ENCODE assay signal across 10 cellular contexts in the genomic region with DNA sequence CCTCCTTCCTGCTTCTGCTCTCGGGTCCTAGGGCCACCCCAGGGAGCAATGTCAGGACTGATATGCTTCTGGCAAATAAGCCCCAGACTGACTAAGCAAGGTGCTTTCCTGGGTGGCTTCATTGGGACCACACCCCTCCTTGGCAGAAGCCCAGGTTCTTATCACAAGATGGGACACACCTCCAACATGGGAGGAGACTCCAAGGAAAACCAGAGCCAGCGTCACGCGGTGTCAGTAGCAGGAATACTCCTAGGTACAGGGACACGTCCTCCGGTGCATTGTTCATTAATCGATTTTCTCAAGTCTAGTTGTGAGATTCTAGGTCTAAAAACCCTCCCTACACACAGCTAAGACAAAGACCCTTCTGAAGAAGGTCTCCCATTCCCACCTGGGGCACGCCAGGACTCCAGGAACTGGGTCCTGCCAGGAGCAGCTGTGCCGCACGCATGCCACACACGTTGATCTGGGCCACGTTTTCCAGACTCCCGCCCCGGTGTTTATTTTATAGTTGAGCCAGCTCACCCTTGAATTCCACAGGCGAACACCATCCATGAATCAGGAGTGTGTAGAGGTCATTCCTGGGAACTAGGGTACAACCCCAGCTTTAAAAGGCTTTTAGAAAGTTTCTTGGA. TPM values are rescaled to one million over a fixed set of nuclear protein-coding genes. Genes with fewer than 3 reads are reported as not detected.
DNase-seq lines count a peak whose midpoint lies in the region; ATAC-seq and TF ChIP-seq lines count a peak whose summit lies in the region.
"Had no signal": no experiment of that assay in that cellular context is flagged by ENCODE, and none has a peak within 500 bp of the region (broad histone marks: within the 10 kb centered on the region; RNA-seq: fewer than 3 reads in every experiment).

No MANE protein-coding gene starts in this region.

- CTCF ChIA-PET in SK-N-SH (lab: Yijun Ruan, JAX): interaction anchor here (0.9 to 1.0 kb wide), 2 partner anchors 8 to 31 kb away, joined by 3 read pairs; a partner anchor contains a TSS

- TF ChIP-seq EP300 in SK-N-SH (IDR thresholded peaks at IDR 0.05; ENCODE audit: borderline replicate concordance in 1 of 2, low read depth in 1 of 2, low read length in 1 of 2): no peak

- H3K9me2 ChIP-seq in SK-N-SH (no peaks in the 10 kb centered on the region), Karpas-422 (replicated peaks; ENCODE audit: insufficient read depth, low read length) (no peaks in the 10 kb centered on the region)

- H3K9ac ChIP-seq in SK-N-SH (no peak overlapping the region), Karpas-422 (ENCODE audit: low read length) (no peak overlapping the region)
- H3K9ac ChIP-seq: KMS-11 had no signal

- H3K4me2 ChIP-seq in SK-N-SH (no peak overlapping the region), Karpas-422 (ENCODE audit: low read depth, low read length, poor library complexity, severe bottlenecking) (no peak overlapping the region)
- H3K4me2 ChIP-seq: KMS-11 had no signal

- no peaks in the 10 kb centered on the region for H3F3A ChIP-seq in SK-N-SH (replicated peaks; ENCODE audit: insufficient read depth)

- H3K27me3 ChIP-seq in esophagus (ENCODE audit: control insufficient read depth in 1 of 2, insufficient read depth in 2 of 2, low read length in 2 of 2) (no peaks in the 10 kb centered on the region), SK-N-SH (ENCODE audit: insufficient read depth) (no peaks in the 10 kb centered on the region), Karpas-422 (ENCODE audit: low read length) (no peaks in the 10 kb centered on the region)

- H3K36me3 ChIP-seq in esophagus (ENCODE audit: control insufficient read depth in 2 of 2, insufficient read depth in 2 of 2, low read length in 1 of 2) (peaks cover 0 to 3% of the 10 kb centered on the region in 2 donors), SK-N-SH (replicated peaks in 1 of 2; ENCODE audit: control insufficient read depth in 1 of 2, insufficient read depth in 2 of 2, low read length in 1 of 2) (no peaks in the 10 kb centered on the region), Karpas-422 (ENCODE audit: insufficient read depth, low read length) (no peaks in the 10 kb centered on the region)

- H4K20me1 ChIP-seq in SK-N-SH (ENCODE audit: insufficient read depth): no peaks in the 10 kb centered on the region
- no peaks in the 10 kb centered on the region for H4K20me1 ChIP-seq in Karpas-422 (ENCODE audit: insufficient read depth, low read depth, low read length)

- no peak for TF ChIP-seq CTCF in SK-N-SH (IDR thresholded peaks at IDR 0.05)

- H3K4me1 ChIP-seq in esophagus (ENCODE audit: control insufficient read depth in 2 of 2, insufficient read depth in 2 of 2, low read length in 1 of 2) (peaks cover 2 to 4% of the 10 kb centered on the region in 2 donors), SK-N-SH (ENCODE audit: control insufficient read depth in 1 of 2, insufficient read depth in 2 of 2, low read depth in 1 of 2, low read length in 1 of 2) (peaks cover 0 to 3% of the 10 kb centered on the region in 2 experiments; a peak in 1 of 4 replicates), Karpas-422 (ENCODE audit: low read length) (no peaks in the 10 kb centered on the region)

- no peak for TF ChIP-seq RAD21 in SK-N-SH (IDR thresholded peaks at IDR 0.05; ENCODE audit: low read length)

- POLR2A ChIA-PET in SK-N-SH (lab: Yijun Ruan, JAX): no interaction called here

- intact Hi-C loops in sciatic nerve (cut with DNase I): no loop called here

- in situ Hi-C loops in G401 (cut with HindIII; ENCODE audit: low sequenced_read_pairs): loop anchor here (5.0 kb wide), 1 partner anchor 91 kb away; no protein-coding TSS in a partner anchor

- peak; percentile 90 for DNase-seq in ELR (ENCODE audit: low read depth)
- DNase-seq in NCI-H460 (ENCODE audit: extremely low read depth, low read depth): peak; percentile 94
- DNase-seq in sciatic nerve (ENCODE audit: low spot score): peak; percentile 71
- no peak for DNase-seq in stimulated activated CD4-positive, alpha-beta T cell treated with anti-CD3 and anti-CD28 coated beads, Interleukin-4, amount 100 ng/mL, for 4 hours
- DNase-seq in SK-N-SH: no peak
- DNase-seq in Karpas-422: no peak
- no peak for DNase-seq in G401 (ENCODE audit: low spot score)

- no peak overlapping the region for H2AFZ ChIP-seq in SK-N-SH (ENCODE audit: low read depth)
- H2AFZ ChIP-seq in Karpas-422 (ENCODE audit: low read length): no peak overlapping the region

- H3K27ac ChIP-seq in esophagus (ENCODE audit: low read depth in 2 of 2, low read length in 1 of 2) (peak overlapping the region; percentile 81 to 83), SK-N-SH (ENCODE audit: low read depth in 2 of 2, low read length in 1 of 2) (no peak overlapping the region), Karpas-422 (ENCODE audit: low read length) (no peak overlapping the region)
- H3K27ac ChIP-seq: KMS-11 had no signal

- H3K4me3 ChIP-seq in esophagus (ENCODE audit: low read depth in 1 of 2, low read length in 2 of 2): no peak overlapping the region
- H3K4me3 ChIP-seq in SK-N-SH (ENCODE audit: low read depth in 2 of 2, low read length in 1 of 2): no peak overlapping the region
- no peak overlapping the region for H3K4me3 ChIP-seq in Karpas-422 (ENCODE audit: low read length)

- no peaks in the 10 kb centered on the region for H3K9me3 ChIP-seq in esophagus (ENCODE audit: control insufficient read depth in 2 of 2, insufficient read depth in 1 of 2, low read depth in 1 of 2, low read length in 1 of 2)
- H3K9me3 ChIP-seq in SK-N-SH: no peaks in the 10 kb centered on the region
- H3K9me3 ChIP-seq in Karpas-422 (ENCODE audit: low read length): no peaks in the 10 kb centered on the region

- H3K79me2 ChIP-seq in SK-N-SH (ENCODE audit: insufficient read depth) (no peaks in the 10 kb centered on the region), Karpas-422 (ENCODE audit: low read length) (no peaks in the 10 kb centered on the region)

- 30 to 31% methylated on average over 15 of the region's 15 CpGs for WGBS in esophagus, 2 donors
- 67% methylated on average over 15 of the region's 15 CpGs for WGBS in SK-N-SH (ENCODE audit: low lambda C conversion rate)

- ATAC-seq in sciatic nerve: peak; percentile 63

TF ChIP-seq in SK-N-SH, 30 proteins besides CTCF, POLR2A, EP300 and RAD21 (continues in another document):
- TF ChIP-seq, protein P1, sequence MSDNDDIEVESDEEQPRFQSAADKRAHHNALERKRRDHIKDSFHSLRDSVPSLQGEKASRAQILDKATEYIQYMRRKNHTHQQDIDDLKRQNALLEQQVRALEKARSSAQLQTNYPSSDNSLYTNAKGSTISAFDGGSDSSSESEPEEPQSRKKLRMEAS (IDR thresholded peaks at IDR 0.05; ENCODE audit: low read depth): no peak
- TF ChIP-seq, protein P2, sequence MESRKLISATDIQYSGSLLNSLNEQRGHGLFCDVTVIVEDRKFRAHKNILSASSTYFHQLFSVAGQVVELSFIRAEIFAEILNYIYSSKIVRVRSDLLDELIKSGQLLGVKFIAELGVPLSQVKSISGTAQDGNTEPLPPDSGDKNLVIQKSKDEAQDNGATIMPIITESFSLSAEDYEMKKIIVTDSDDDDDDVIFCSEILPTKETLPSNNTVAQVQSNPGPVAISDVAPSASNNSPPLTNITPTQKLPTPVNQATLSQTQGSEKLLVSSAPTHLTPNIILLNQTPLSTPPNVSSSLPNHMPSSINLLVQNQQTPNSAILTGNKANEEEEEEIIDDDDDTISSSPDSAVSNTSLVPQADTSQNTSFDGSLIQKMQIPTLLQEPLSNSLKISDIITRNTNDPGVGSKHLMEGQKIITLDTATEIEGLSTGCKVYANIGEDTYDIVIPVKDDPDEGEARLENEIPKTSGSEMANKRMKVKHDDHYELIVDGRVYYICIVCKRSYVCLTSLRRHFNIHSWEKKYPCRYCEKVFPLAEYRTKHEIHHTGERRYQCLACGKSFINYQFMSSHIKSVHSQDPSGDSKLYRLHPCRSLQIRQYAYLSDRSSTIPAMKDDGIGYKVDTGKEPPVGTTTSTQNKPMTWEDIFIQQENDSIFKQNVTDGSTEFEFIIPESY (IDR thresholded peaks at IDR 0.05; ENCODE audit: borderline replicate concordance, low read depth): no peak
- TF ChIP-seq NFIC (IDR thresholded peaks at IDR 0.05; ENCODE audit: borderline replicate concordance): no peak
- TF ChIP-seq MEF2A (IDR thresholded peaks at IDR 0.05; ENCODE audit: borderline replicate concordance, low read depth): no peak
- no peak for TF ChIP-seq FOXM1 (IDR thresholded peaks at IDR 0.05; ENCODE audit: low read depth)
- no peak for TF ChIP-seq RXRA (IDR thresholded peaks at IDR 0.05; ENCODE audit: borderline replicate concordance, low read depth)
- TF ChIP-seq FOSL2 (IDR thresholded peaks at IDR 0.05; ENCODE audit: borderline replicate concordance, low read depth): no peak
- no peak for TF ChIP-seq NRF1 (IDR thresholded peaks at IDR 0.05; ENCODE audit: low read depth, low read length)
- TF ChIP-seq, protein P3, sequence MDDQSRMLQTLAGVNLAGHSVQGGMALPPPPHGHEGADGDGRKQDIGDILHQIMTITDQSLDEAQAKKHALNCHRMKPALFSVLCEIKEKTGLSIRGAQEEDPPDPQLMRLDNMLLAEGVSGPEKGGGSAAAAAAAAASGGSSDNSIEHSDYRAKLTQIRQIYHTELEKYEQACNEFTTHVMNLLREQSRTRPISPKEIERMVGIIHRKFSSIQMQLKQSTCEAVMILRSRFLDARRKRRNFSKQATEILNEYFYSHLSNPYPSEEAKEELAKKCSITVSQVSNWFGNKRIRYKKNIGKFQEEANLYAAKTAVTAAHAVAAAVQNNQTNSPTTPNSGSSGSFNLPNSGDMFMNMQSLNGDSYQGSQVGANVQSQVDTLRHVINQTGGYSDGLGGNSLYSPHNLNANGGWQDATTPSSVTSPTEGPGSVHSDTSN (IDR thresholded peaks at IDR 0.05): no peak
- no peak for TF ChIP-seq RCOR1 (IDR thresholded peaks at IDR 0.05; ENCODE audit: low read length)

RNA-seq across cellular contexts. Expression of a gene that starts 30.8 kb away (rescaled TPM):
- total RNA-seq in NCI-H460 (2014; rRNA removed; shearing (Covaris generic)): 0.45 and 0.98 TPM in 2 replicates
- 0.12 and 1.2 TPM in 2 replicates for polyA plus RNA-seq in NCI-H460 (2014; cell fraction: nucleus; rRNA removed)
- polyA plus RNA-seq in esophagus (1 to 10 TPM; 4.7 to 4.8 TPM), SK-N-SH (2012; rRNA removed) (not detected in 2 replicates)
- 52.2 TPM for total RNA-seq in sciatic nerve
- not detected in 2 replicates for polyA plus RNA-seq in SK-N-SH (2012; cell fraction: cytosol; rRNA removed)
- polyA plus RNA-seq in SK-N-SH (2012; cell fraction: nucleus; rRNA removed): not detected in 2 replicates
- total RNA-seq in Karpas-422 (2014; rRNA removed; shearing (Covaris generic); ENCODE audit: low replicate concordance): not detected in 2 replicates
- total RNA-seq in G401 (2014; rRNA removed; shearing (Covaris generic)): not detected in 2 replicates
- total RNA-seq: neural crest cell had no signal

RNA-seq across cellular contexts. Expression of a gene that starts 43.1 kb away (rescaled TPM):
- 38.9 and 50.0 TPM in 2 replicates for total RNA-seq in NCI-H460 (2014; rRNA removed; shearing (Covaris generic))
- polyA plus RNA-seq in NCI-H460 (2014; cell fraction: nucleus; rRNA removed): 37.7 and 39.2 TPM in 2 replicates
- polyA plus RNA-seq in esophagus (10 to 100 TPM; 12.3 to 18.7 TPM), SK-N-SH (2012; rRNA removed) (3.1 and 3.6 TPM in 2 replicates)
- 19.4 TPM for total RNA-seq in sciatic nerve
- polyA plus RNA-seq in SK-N-SH (2012; cell fraction: cytosol; rRNA removed): 1.8 and 1.9 TPM in 2 replicates
- 8.1 and 8.4 TPM in 2 replicates for polyA plus RNA-seq in SK-N-SH (2012; cell fraction: nucleus; rRNA removed)
- total RNA-seq in Karpas-422 (2014; rRNA removed; shearing (Covaris generic); ENCODE audit: low replicate concordance): 2.2 and 4.7 TPM in 2 replicates
- total RNA-seq in G401 (2014; rRNA removed; shearing (Covaris generic)): not detected in 2 replicates
- total RNA-seq: neural crest cell had no signal

Comparison
In these comparisons a context has a peak if more than half of its experiments do, and no peak if none do; other contexts are left out.
1. DNase-seq: peak in ELR (single experiment), NCI-H460 (single experiment) and sciatic nerve (single experiment); none in stimulated activated CD4-positive, alpha-beta T cell treated with anti-CD3 and anti-CD28 coated beads, Interleukin-4, amount 100 ng/mL, for 4 hours (0 of 2), SK-N-SH (single experiment), Karpas-422 (single experiment) and G401 (single experiment).
2. H3K27ac ChIP-seq: peak in esophagus (2 of 2); none in SK-N-SH (0 of 2) and Karpas-422 (single experiment).
3. RNA of a gene that starts 30.8 kb away (total RNA-seq): 52.2 TPM in sciatic nerve (single experiment); 0.45 to 0.98 TPM in NCI-H460, not detected in Karpas-422 and not detected in G401; every median in the first group is over 10 times any median in the second.